In the genomic region with DNA sequence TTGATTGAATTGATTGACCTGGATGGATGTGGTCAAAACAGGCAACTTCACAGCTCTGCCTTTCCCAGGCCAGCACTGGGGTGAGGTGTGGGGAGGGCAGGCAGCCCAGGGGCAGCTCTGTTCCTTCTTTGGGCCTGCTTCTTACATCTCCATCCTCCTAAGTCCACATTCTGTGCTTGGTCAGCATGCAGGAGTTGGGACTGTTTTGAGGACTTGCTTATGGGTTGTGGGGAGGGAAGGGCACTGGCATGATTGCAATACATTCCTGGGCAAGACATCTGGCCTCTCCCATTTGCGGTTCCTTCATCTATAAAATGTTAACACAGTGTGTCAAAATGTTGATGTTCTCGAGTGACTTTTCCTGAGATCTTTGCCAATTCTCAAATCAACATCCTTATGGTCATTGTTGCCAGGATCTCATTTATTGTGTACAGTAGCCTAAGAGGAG, we compare ENCODE assay signal across 13 cellular contexts.
DNase-seq lines count a peak whose midpoint lies in the region; ATAC-seq, FAIRE-seq and TF ChIP-seq lines count a peak whose summit lies in the region.
"Had no signal": no experiment of that assay in that cellular context is flagged by ENCODE, and none has a peak within 500 bp of the region (broad histone marks: within the 10 kb centered on the region; RNA-seq: fewer than 3 reads in every experiment).

No MANE protein-coding gene starts in this region.

- ATAC-seq in left lung (peak; percentile 56), HG02870 (IDR thresholded peaks at IDR 0.05; ENCODE audit: unreplicated experiment) (no peak)

- peak overlapping the region; percentile 59 for H3K27ac Mint-ChIP-seq in activated naive CD4-positive, alpha-beta T cell treated with anti-CD3 and anti-CD28 coated beads, Interleukin-2, amount 50 U/mL, for 24 hours
- peak overlapping the region; percentile 22 for H3K27ac Mint-ChIP-seq in activated naive CD8-positive, alpha-beta T cell treated with anti-CD3 and anti-CD28 coated beads for 36 hours

- TF ChIP-seq CTCF in left lung (IDR thresholded peaks at IDR 0.05): no peak

- no peak for DNase-seq in activated naive CD4-positive, alpha-beta T cell treated with Interleukin-2 at 50 U/mL for 16 hours
- DNase-seq in activated naive CD8-positive, alpha-beta T cell treated with anti-CD3 and anti-CD28 coated beads for 36 hours: no peak
- DNase-seq in left lung (no peak), ureter (ENCODE audit: low spot score) (peak; percentile 33), frontal cortex (ENCODE audit: low spot score in 2 of 2) (no peak), cortex of kidney (lab: John Stamatoyannopoulos, UW) (no peak)
- DNase-seq: activated CD4-positive, alpha-beta T cell treated with anti-CD3 and anti-CD28 coated beads for 48 hours; erythroblast had no signal

- peaks cover 10% of the 10 kb centered on the region for H3K36me3 Mint-ChIP-seq in activated naive CD4-positive, alpha-beta T cell treated with anti-CD3 and anti-CD28 coated beads, Interleukin-2, amount 50 U/mL, for 24 hours
- peaks cover 2% of the 10 kb centered on the region for H3K36me3 Mint-ChIP-seq in activated naive CD8-positive, alpha-beta T cell treated with anti-CD3 and anti-CD28 coated beads for 36 hours

- intact Hi-C loops in left lung (cut with DNase I): no loop called here

- no peak overlapping the region for H3K4me3 Mint-ChIP-seq in activated naive CD4-positive, alpha-beta T cell treated with anti-CD3 and anti-CD28 coated beads, Interleukin-2, amount 50 U/mL, for 24 hours
- no peak overlapping the region for H3K4me3 Mint-ChIP-seq in activated naive CD8-positive, alpha-beta T cell treated with anti-CD3 and anti-CD28 coated beads for 36 hours

- peaks cover 8 to 56% of the 10 kb centered on the region in 2 donors for H3K4me1 ChIP-seq in left lung

- no peak overlapping the region for H3K4me3 ChIP-seq in left lung
- H3K4me3 ChIP-seq: SJSA1 had no signal

- peaks cover 69% of the 10 kb centered on the region for H3K4me1 Mint-ChIP-seq in activated naive CD4-positive, alpha-beta T cell treated with anti-CD3 and anti-CD28 coated beads, Interleukin-2, amount 50 U/mL, for 24 hours
- H3K4me1 Mint-ChIP-seq in activated naive CD8-positive, alpha-beta T cell treated with anti-CD3 and anti-CD28 coated beads for 36 hours: peaks cover 46% of the 10 kb centered on the region

- FAIRE-seq in frontal cortex (lab: Jason Lieb, UNC): no peak
- FAIRE-seq: astrocyte, H54 had no signal

- no peaks in the 10 kb centered on the region for H3K27me3 Mint-ChIP-seq in activated naive CD4-positive, alpha-beta T cell treated with anti-CD3 and anti-CD28 coated beads, Interleukin-2, amount 50 U/mL, for 24 hours
- H3K27me3 Mint-ChIP-seq in activated naive CD8-positive, alpha-beta T cell treated with anti-CD3 and anti-CD28 coated beads for 36 hours: no peaks in the 10 kb centered on the region

- H3K9me3 Mint-ChIP-seq in activated naive CD4-positive, alpha-beta T cell treated with anti-CD3 and anti-CD28 coated beads, Interleukin-2, amount 50 U/mL, for 24 hours: no peaks in the 10 kb centered on the region
- H3K9me3 Mint-ChIP-seq in activated naive CD8-positive, alpha-beta T cell treated with anti-CD3 and anti-CD28 coated beads for 36 hours: no peaks in the 10 kb centered on the region

- no peak overlapping the region for H3K27ac ChIP-seq in left lung
- H3K27ac ChIP-seq: SJSA1 had no signal

- no peaks in the 10 kb centered on the region for H3K9me3 ChIP-seq in left lung
- H3K9me3 ChIP-seq: SJSA1 had no signal

- H3K27me3 ChIP-seq in left lung: no peaks in the 10 kb centered on the region
- H3K27me3 ChIP-seq: SJSA1 had no signal

- H3K36me3 ChIP-seq in left lung: no peaks in the 10 kb centered on the region
- H3K36me3 ChIP-seq: SJSA1 had no signal
